9 cellular contexts compared by ENCODE assay signal in the genomic region with DNA sequence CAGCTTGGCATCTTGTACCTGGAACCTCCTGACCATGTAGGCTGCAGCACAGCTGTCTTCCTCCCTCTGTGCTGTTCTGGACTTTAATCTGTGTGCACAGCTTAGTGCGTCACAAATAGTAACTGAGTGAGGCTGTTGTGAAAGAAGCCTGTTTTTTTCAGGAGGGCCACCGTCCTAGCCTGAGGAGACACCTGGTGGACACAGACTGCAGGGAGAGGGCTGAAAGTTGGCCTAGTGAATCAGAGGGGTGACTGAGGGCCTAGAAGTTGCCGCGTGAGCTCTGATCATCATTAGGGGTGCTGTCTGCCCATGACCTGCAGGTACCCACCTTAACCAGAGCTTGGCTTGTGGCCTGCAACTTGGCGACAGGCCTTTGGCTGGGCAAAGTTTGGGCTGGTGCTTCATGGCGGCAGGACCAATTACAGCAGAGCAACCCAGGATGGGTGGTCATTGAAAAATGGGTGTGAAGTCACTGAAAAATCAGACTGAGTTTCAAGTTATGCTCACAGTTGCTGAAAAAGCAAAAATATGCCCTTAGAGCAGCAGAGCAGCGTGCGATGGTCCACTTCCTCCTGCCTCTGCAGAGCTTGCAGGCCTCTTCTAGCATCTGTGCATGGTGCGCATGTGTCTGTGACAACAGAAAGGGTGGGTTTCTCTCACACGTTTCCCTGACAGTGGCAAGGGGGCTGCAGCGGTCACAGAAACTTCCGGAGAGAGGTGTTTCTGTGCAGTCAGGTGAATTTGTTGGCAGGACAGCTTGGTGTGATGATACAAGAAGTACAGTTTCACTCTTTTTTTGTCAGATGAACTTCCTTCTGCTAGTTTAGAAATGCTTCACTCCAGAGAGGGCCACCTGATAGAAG. TPM values are rescaled to one million over a fixed set of nuclear protein-coding genes. Genes with fewer than 3 reads are reported as not detected.
DNase-seq lines count a peak whose midpoint lies in the region; ATAC-seq and TF ChIP-seq lines count a peak whose summit lies in the region.
"Had no signal": no experiment of that assay in that cellular context is flagged by ENCODE, and none has a peak within 500 bp of the region (broad histone marks: within the 10 kb centered on the region; RNA-seq: fewer than 3 reads in every experiment).

No MANE protein-coding gene starts in this region.

- peaks cover 0 to 22% (median 11%) of the 10 kb centered on the region in 11 experiments; a peak in 13 of 22 replicates for H3K27me3 ChIP-seq in BLaER1 treated with 17β-estradiol and CSF1 and Interleukin-3, amounts not matched to agents 10 nM and 100 nM

- H3K4me2 ChIP-seq in BLaER1 treated with 17β-estradiol and CSF1 and Interleukin-3, amounts not matched to agents 10 nM and 100 nM, result peak overlapping the region; percentile 61 to 88 (median 75)

- ATAC-seq in GM19455 (IDR thresholded peaks at IDR 0.05; ENCODE audit: unreplicated experiment) (peak; percentile 76), HG03280 (IDR thresholded peaks at IDR 0.05; ENCODE audit: unreplicated experiment) (peak; percentile 44)

- DNase-seq in epithelial cell of proximal tubule (ENCODE audit: low read depth) (peak; percentile 26), DMS79 (lab: John Stamatoyannopoulos, UW) (no peak), NCI-H748 treated with DMSO at 0.1 percent for 48 hours (lab: John Stamatoyannopoulos, UW) (no peak), SKM-1 treated with dmso at 0.1 percent for 144 hours (lab: John Stamatoyannopoulos, UW; ENCODE audit: unreplicated experiment) (no peak), HFFc6 (no peak)
- DNase-seq: NCI-H2227 treated with DMSO at 0.1 percent for 48 hours had no signal

- H3K9me3 ChIP-seq in BLaER1 treated with 17β-estradiol and CSF1 and Interleukin-3, amounts not matched to agents 10 nM and 100 nM (replicated peaks in 1 of 11), result no peaks in the 10 kb centered on the region

- H3K4me3 Mint-ChIP-seq in HFFc6, result no peak overlapping the region

- no peaks in the 10 kb centered on the region for H3K9me3 Mint-ChIP-seq in HFFc6

- peak overlapping the region in 4 of 11 experiments; percentile 7 to 20 (median 14); a peak in 4 of 22 replicates for H3K9ac ChIP-seq in BLaER1 treated with 17β-estradiol and CSF1 and Interleukin-3, amounts not matched to agents 10 nM and 100 nM

- TF ChIP-seq CTCF in epithelial cell of proximal tubule (conservative IDR thresholded peaks at IDR 0.05; ENCODE audit: low read depth, low read length), result peak; percentile 60
- TF ChIP-seq CTCF in HFFc6 (IDR thresholded peaks at IDR 0.05), result no peak

- H3K4me1 Mint-ChIP-seq in HFFc6 (ENCODE audit: low read depth), result peaks cover 17% of the 10 kb centered on the region

- H3K27ac ChIP-seq in BLaER1 treated with 17β-estradiol and CSF1 and Interleukin-3, amounts not matched to agents 10 nM and 100 nM, result no peak overlapping the region

- peaks cover 30 to 43% (median 33%) of the 10 kb centered on the region in 10 experiments for H3K4me1 ChIP-seq in BLaER1 treated with 17β-estradiol and CSF1 and Interleukin-3, amounts not matched to agents 10 nM and 100 nM

- H3K4me3 ChIP-seq in BLaER1 treated with 17β-estradiol and CSF1 and Interleukin-3, amounts not matched to agents 10 nM and 100 nM, result no peak overlapping the region
- no peak overlapping the region for H3K4me3 ChIP-seq in epithelial cell of proximal tubule (ENCODE audit: low read depth, low read length)

- peaks cover 0 to 27% (median 11%) of the 10 kb centered on the region in 11 experiments; a peak in 15 of 22 replicates for H3K36me3 ChIP-seq in BLaER1 treated with 17β-estradiol and CSF1 and Interleukin-3, amounts not matched to agents 10 nM and 100 nM

- H3K36me3 Mint-ChIP-seq in HFFc6 (ENCODE audit: low read depth), result no peaks in the 10 kb centered on the region

- H3K27ac Mint-ChIP-seq in HFFc6, result no peak overlapping the region

- H4K20me1 ChIP-seq in BLaER1 treated with 17β-estradiol and CSF1 and Interleukin-3, amounts not matched to agents 10 nM and 100 nM, result peaks cover 0 to 46% (median 18%) of the 10 kb centered on the region in 11 experiments; a peak in 17 of 22 replicates

- peaks cover 7% of the 10 kb centered on the region for H3K27me3 Mint-ChIP-seq in HFFc6 (ENCODE audit: insufficient read depth)

RNA-seq across cellular contexts. Expression of gene GDF7, which starts 9.6 kb away (rescaled TPM):
- total RNA-seq in epithelial cell of proximal tubule, result not detected in 2 replicates
- total RNA-seq in HFFc6 (2021; fragmentation: NEBNext Ultra II Directional; extraction: Animal tissue kit (Norgen Biotek cat#: 25700)), result under 1 TPM in 1 of 6 experiments, not detected in 5; 0.05 TPM

RNA-seq across cellular contexts. Expression of gene HS1BP3, which starts 25.7 kb away (rescaled TPM):
- total RNA-seq in epithelial cell of proximal tubule, result 11.6 and 14.4 TPM in 2 replicates
- total RNA-seq in HFFc6 (2021; fragmentation: NEBNext Ultra II Directional; extraction: Animal tissue kit (Norgen Biotek cat#: 25700)), result 10 to 100 TPM; 12.7 to 17.3 (median 15.8) TPM
